In genomic region chrX:70452143-70452733, GRCh38 we compare ENCODE assay signal across 7 cellular contexts. TPM values are rescaled to one million over a fixed set of nuclear protein-coding genes. Genes with fewer than 3 reads are reported as not detected.
DNase-seq lines count a peak whose midpoint lies in the region; ATAC-seq and TF ChIP-seq lines count a peak whose summit lies in the region.

No MANE protein-coding gene starts in this region.

- peaks cover 0 to 6% (median 0%) of the 10 kb centered on the region in 7 donors for H3K9me3 Mint-ChIP-seq in naive B cell

- TF ChIP-seq POLR2A in erythroblast (IDR thresholded peaks at IDR 0.05; ENCODE audit: low read length) (no peak), tibial nerve (IDR thresholded peaks at IDR 0.05) (no peak)

- peaks cover 0 to 15% of the 10 kb centered on the region in 2 donors for H3K27me3 ChIP-seq in tibial nerve

- no peaks in the 10 kb centered on the region for H3K36me3 Mint-ChIP-seq in naive B cell

- H3K4me3 Mint-ChIP-seq in naive B cell: peak overlapping the region; percentile 84 to 96 (median 92)

- ATAC-seq in GM18498 (IDR thresholded peaks at IDR 0.05; ENCODE audit: unreplicated experiment) (peak; percentile 48), HG02884 (IDR thresholded peaks at IDR 0.05; ENCODE audit: unreplicated experiment) (peak; percentile 34), naive B cell (ENCODE audit: low read depth in 2 of 2) (peak; percentile 44 to 53)

- no peaks in the 10 kb centered on the region for H3K9me3 ChIP-seq in tibial nerve

- no peaks in the 10 kb centered on the region for H3K36me3 ChIP-seq in tibial nerve

- peaks cover 38 to 43% (median 40%) of the 10 kb centered on the region in 3 donors for H3K4me1 Mint-ChIP-seq in naive B cell

- TF ChIP-seq CTCF in tibial nerve (IDR thresholded peaks at IDR 0.05): peak; percentile 39 to 72 (median 62)

- no peak for TF ChIP-seq EP300 in tibial nerve (IDR thresholded peaks at IDR 0.05)

- H3K27me3 Mint-ChIP-seq in naive B cell: no peaks in the 10 kb centered on the region

- H3K27ac ChIP-seq in tibial nerve: peak overlapping the region in 2 of 4 donors; percentile 50 to 67

- peak overlapping the region in 3 of 6 donors; percentile 55 to 71 (median 67) for H3K27ac Mint-ChIP-seq in naive B cell

- peak overlapping the region; percentile 34 to 64 (median 41) for H3K4me3 ChIP-seq in tibial nerve

- peaks cover 0 to 27% (median 0%) of the 10 kb centered on the region in 4 donors for H3K4me1 ChIP-seq in tibial nerve

- 0 to 32% methylated on average over 2 to 38 of the region's 39 CpGs for WGBS in tibial nerve, 2 donors

- peak; percentile 58 for DNase-seq in NCI-H345 (lab: John Stamatoyannopoulos, UW)
- DNase-seq in activated T-cell treated with anti-CD3 and anti-CD28 coated beads for 1 hour (ENCODE audit: low read depth): peak; percentile 41
- DNase-seq in erythroblast (lab: John Stamatoyannopoulos, UW): peak; percentile 60 to 76
- DNase-seq in naive B cell: peak; percentile 48
- DNase-seq in tibial nerve (ENCODE audit: low spot score in 2 of 2): peak; percentile 23 to 44

RNA-seq across cellular contexts. Expression of gene DLG3, which starts 7.6 kb away (rescaled TPM):
- polyA plus RNA-seq in naive B cell (ENCODE audit: low read depth in 6 of 6): 1 to 10 TPM; 2.1 to 5.0 (median 3.2) TPM
- total RNA-seq in tibial nerve: 10 to 100 TPM in 2 of 4 donors, 1 to 10 TPM in 2; 5.0 to 14.5 (median 10.4) TPM

RNA-seq across cellular contexts. Expression of gene GDPD2, which starts 29.1 kb away (rescaled TPM):
- polyA plus RNA-seq in naive B cell (ENCODE audit: low read depth in 6 of 6): not detected
- under 1 TPM in 2 of 4 donors, not detected in 2; 0.21 to 0.30 TPM for total RNA-seq in tibial nerve
